14 cellular contexts compared by ENCODE assay signal in the genomic region with DNA sequence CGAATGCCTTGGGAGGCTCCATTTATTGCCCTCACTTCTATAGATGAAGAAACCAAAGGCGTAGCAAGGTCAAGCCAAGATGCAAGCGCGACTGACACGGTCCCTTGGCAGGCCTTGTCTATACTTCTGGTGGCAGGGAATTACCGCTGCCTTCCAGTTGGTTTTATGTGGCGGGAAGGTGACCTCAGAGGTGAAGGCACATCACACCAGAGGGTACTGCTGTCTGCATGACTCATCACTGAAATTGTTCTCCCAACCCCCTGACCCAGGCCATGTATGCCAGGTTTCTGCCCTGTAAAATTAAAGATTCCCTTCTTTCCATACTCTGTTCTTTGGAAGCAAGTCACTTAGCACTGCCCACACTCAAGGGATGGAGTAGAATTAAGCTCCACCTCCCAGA. TPM values are rescaled to one million over a fixed set of nuclear protein-coding genes. Genes with fewer than 3 reads are reported as not detected.
DNase-seq lines count a peak whose midpoint lies in the region; ATAC-seq and TF ChIP-seq lines count a peak whose summit lies in the region.
"Had no signal": no experiment of that assay in that cellular context is flagged by ENCODE, and none has a peak within 500 bp of the region (broad histone marks: within the 10 kb centered on the region; RNA-seq: fewer than 3 reads in every experiment).

No MANE protein-coding gene starts in this region.

- ATAC-seq in HG02588 (IDR thresholded peaks at IDR 0.05; ENCODE audit: unreplicated experiment) (no peak), HG03097 (IDR thresholded peaks at IDR 0.05; ENCODE audit: low FRiP score, unreplicated experiment) (no peak), HG03469 (IDR thresholded peaks at IDR 0.05; ENCODE audit: unreplicated experiment) (no peak)
- ATAC-seq: stimulated activated naive B cell treated with anti-CD40 and anti-IgM and Interleukin-4, amounts not matched to agents 10 μg/mL and 1 μg/mL and 100 μg/mL, for 72 hours had no signal

- DNase-seq in AG10803 (ENCODE audit: low read depth), result peak; percentile 26
- DNase-seq in NB4 (ENCODE audit: low read depth), result peak; percentile 44
- DNase-seq in dorsolateral prefrontal cortex, result no peak
- peak; percentile 57 for DNase-seq in myocyte (ENCODE audit: low read depth)
- no peak for DNase-seq in NCI-H1048 (lab: John Stamatoyannopoulos, UW)
- DNase-seq: activated CD4-positive, CD25-positive, alpha-beta regulatory T cell treated with anti-CD3 and anti-CD28 coated beads, Interleukin-2, amount 50 U/mL, for 72 hours; activated naive CD4-positive, alpha-beta T cell treated with anti-CD3 and anti-CD28 coated beads, Interleukin-2, amount 10 ng/mL, durations not matched to agents 7 days and 5 days; NCI-H1417 treated with DMSO at 0.1 percent for 48 hours; OCI-M1; stimulated activated naive B cell treated with anti-CD40 and anti-IgM and Interleukin-4, amounts not matched to agents 10 μg/mL and 1 μg/mL and 100 μg/mL, for 72 hours had no signal

- peak overlapping the region in 37 of 59 donors; percentile 7 to 98 (median 48) for H3K27ac ChIP-seq in dorsolateral prefrontal cortex
- H3K27ac ChIP-seq: C4-2B had no signal

- intact Hi-C loops in dorsolateral prefrontal cortex (cut with DNase I), result no loop called here

- H3K4me3 ChIP-seq in AG10803 (ENCODE audit: low read length) (no peak overlapping the region), NB4 (ENCODE audit: low read depth, low read length) (no peak overlapping the region), dorsolateral prefrontal cortex (no peak overlapping the region)

- TF ChIP-seq CTCF in AG10803 (conservative IDR thresholded peaks at IDR 0.05; ENCODE audit: low read length), result no peak
- no peak for TF ChIP-seq CTCF in NB4 (IDR thresholded peaks at IDR 0.05; ENCODE audit: low read depth, low read length)
- no peak for TF ChIP-seq CTCF in dorsolateral prefrontal cortex (IDR thresholded peaks at IDR 0.05 in 54 of 56, conservative IDR thresholded peaks at IDR 0.05 in 2 of 56; ENCODE audit: low read depth in 1 of 56, partially characterized antibody in 56 of 56)

- no peaks in the 10 kb centered on the region for H3K27me3 ChIP-seq in dorsolateral prefrontal cortex

- TF ChIP-seq POLR2A in NB4 (IDR thresholded peaks at IDR 0.05; ENCODE audit: extremely low read depth, insufficient read length), result no peak

RNA-seq across cellular contexts. Expression of gene NAA20, which starts 36.1 kb away (rescaled TPM):
- 10 to 100 TPM; 28.1 to 68.2 (median 47.8) TPM for total RNA-seq in dorsolateral prefrontal cortex
- total RNA-seq in myocyte, result 42.2 and 62.3 TPM in 2 replicates
- polyA plus RNA-seq in myocyte (2012), result 72.3 TPM

Comparison
In these comparisons a context has a peak if more than half of its experiments do, and no peak if none do; other contexts are left out.
1. DNase-seq: peak in AG10803 (single experiment), NB4 (single experiment) and myocyte (single experiment); none in dorsolateral prefrontal cortex (0 of 10) and NCI-H1048 (single experiment).